ENCODE assay signal across 1 cellular context in the genomic region with DNA sequence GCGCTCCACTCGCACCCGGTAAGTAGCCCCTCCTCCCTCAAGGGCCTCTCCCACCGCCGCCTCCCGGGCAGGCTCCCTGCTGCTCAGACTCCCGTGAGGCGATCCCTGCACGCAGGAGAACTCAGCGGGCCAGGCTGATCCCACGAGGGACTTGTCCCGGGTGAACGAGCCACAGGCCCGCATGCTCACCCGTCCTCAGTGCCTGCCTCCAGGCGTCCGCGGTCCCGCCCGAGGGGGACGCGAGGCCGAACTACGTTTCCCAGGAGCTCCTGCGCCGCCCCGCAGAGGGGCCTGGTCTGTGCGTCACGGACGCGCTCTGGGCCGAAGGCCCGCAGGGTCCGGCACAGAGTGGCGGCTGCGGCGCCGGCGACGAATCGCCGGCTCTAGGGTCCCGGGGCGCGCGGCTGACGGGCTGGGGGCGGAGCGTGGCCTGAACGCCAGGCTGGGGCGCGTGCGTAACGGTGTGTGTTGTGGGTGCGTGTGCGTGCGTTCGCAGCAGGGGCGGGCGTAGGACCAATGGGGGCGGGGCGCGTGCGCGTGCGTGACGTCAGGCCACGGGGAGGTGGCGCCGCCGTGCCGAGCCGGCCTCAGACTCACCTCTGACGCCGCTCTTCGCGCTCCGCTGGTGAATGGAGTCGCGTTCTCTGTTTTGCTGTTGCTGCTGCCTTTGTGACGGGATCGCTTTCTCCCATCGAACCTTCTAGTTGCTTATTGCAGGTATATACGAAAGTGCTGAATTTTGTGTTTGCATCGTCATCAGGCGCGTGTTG.
TF ChIP-seq lines count a peak whose summit lies in the region.

Gene ZNF10 (plus strand): TSS at position 590 of the 770 bp plus-strand sequence. CDS start 13,866 bp downstream, outside the sequence.
Gene ZNF891 (minus strand): TSS at position 237 of the 770 bp plus-strand sequence. CDS start 8,356 bp downstream, outside the sequence.

TF ChIP-seq in K562, 482 proteins besides CTCF, POLR2A, EP300 and RAD21 (continued from another document and continues in another):
- no peak for TF ChIP-seq KLF10 (CRISPR knock-in tag; IDR thresholded peaks at IDR 0.05)
- no peak for TF ChIP-seq SRSF7 (optimal IDR thresholded peaks at IDR 0.05; ENCODE audit: low read depth, low read length)
- peak; percentile 40 for TF ChIP-seq C11orf30 (IDR thresholded peaks at IDR 0.05; ENCODE audit: low read depth)
- TF ChIP-seq, protein P1, sequence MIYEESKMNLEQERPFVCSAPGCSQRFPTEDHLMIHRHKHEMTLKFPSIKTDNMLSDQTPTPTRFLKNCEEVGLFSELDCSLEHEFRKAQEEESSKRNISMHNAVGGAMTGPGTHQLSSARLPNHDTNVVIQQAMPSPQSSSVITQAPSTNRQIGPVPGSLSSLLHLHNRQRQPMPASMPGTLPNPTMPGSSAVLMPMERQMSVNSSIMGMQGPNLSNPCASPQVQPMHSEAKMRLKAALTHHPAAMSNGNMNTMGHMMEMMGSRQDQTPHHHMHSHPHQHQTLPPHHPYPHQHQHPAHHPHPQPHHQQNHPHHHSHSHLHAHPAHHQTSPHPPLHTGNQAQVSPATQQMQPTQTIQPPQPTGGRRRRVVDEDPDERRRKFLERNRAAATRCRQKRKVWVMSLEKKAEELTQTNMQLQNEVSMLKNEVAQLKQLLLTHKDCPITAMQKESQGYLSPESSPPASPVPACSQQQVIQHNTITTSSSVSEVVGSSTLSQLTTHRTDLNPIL (CRISPR knock-in tag; IDR thresholded peaks at IDR 0.05), result no peak
- TF ChIP-seq WHSC1 (IDR thresholded peaks at IDR 0.05; ENCODE audit: low read length), result no peak
- peak; percentile 59; the same call in 1 of the 2 replicates for TF ChIP-seq SIN3B (IDR thresholded peaks at IDR 0.05; ENCODE audit: low read depth)
- no peak for TF ChIP-seq ELF1 (tag; IDR thresholded peaks at IDR 0.05)
- TF ChIP-seq RFX5 (IDR thresholded peaks at IDR 0.05; ENCODE audit: low read depth, low read length), result no peak
- peak; percentile 93 for TF ChIP-seq ETS1 (conservative IDR thresholded peaks at IDR 0.05; ENCODE audit: control insufficient read depth, low read depth, low read length)
- TF ChIP-seq MEIS2 (IDR thresholded peaks at IDR 0.05; ENCODE audit: partially characterized antibody), result peak; percentile 73
- TF ChIP-seq ZNF280B (CRISPR knock-in tag; IDR thresholded peaks at IDR 0.05), result no peak
- TF ChIP-seq NFIC (IDR thresholded peaks at IDR 0.05), result peak; percentile 32; the same call in 1 of the 2 replicates
- TF ChIP-seq, protein P2, sequence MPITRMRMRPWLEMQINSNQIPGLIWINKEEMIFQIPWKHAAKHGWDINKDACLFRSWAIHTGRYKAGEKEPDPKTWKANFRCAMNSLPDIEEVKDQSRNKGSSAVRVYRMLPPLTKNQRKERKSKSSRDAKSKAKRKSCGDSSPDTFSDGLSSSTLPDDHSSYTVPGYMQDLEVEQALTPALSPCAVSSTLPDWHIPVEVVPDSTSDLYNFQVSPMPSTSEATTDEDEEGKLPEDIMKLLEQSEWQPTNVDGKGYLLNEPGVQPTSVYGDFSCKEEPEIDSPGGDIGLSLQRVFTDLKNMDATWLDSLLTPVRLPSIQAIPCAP (CRISPR knock-in tag; IDR thresholded peaks at IDR 0.05; ENCODE audit: borderline replicate concordance), result no peak
- TF ChIP-seq CBFA2T3 (IDR thresholded peaks at IDR 0.05), result no peak
- TF ChIP-seq YBX1 (IDR thresholded peaks at IDR 0.05), result no peak
- TF ChIP-seq TAF15 (IDR thresholded peaks at IDR 0.05; ENCODE audit: low read depth, low read length), result no peak
- no peak for TF ChIP-seq CC2D1A (IDR thresholded peaks at IDR 0.05)
- TF ChIP-seq, protein P3, sequence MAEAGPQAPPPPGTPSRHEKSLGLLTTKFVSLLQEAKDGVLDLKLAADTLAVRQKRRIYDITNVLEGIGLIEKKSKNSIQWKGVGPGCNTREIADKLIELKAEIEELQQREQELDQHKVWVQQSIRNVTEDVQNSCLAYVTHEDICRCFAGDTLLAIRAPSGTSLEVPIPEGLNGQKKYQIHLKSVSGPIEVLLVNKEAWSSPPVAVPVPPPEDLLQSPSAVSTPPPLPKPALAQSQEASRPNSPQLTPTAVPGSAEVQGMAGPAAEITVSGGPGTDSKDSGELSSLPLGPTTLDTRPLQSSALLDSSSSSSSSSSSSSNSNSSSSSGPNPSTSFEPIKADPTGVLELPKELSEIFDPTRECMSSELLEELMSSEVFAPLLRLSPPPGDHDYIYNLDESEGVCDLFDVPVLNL (CRISPR knock-in tag; IDR thresholded peaks at IDR 0.05; ENCODE audit: low read depth), result no peak
- TF ChIP-seq MYBL2 (IDR thresholded peaks at IDR 0.05; ENCODE audit: low read depth), result no peak
- no peak for TF ChIP-seq MYBL2 (CRISPR knock-in tag; IDR thresholded peaks at IDR 0.05; ENCODE audit: borderline replicate concordance)
- TF ChIP-seq NFE2 (IDR thresholded peaks at IDR 0.05; ENCODE audit: low read depth), result 0 out of 2 replicates have a peak, but pooled peaks have one; percentile 1
- TF ChIP-seq PKNOX1 (IDR thresholded peaks at IDR 0.05), result no peak; the same call in 1 of the 2 replicates
- TF ChIP-seq TARDBP (IDR thresholded peaks at IDR 0.05), result peak; percentile 78; the same call in 1 of the 2 replicates
- TF ChIP-seq POLR2AphosphoS5 (IDR thresholded peaks at IDR 0.05; ENCODE audit: control insufficient read depth, insufficient read depth, low read depth, low read length), result peak; percentile 83
- TF ChIP-seq SMC3 (conservative IDR thresholded peaks at IDR 0.05; ENCODE audit: insufficient read depth, low read depth, low read length), result no peak
- TF ChIP-seq ZNF766 (CRISPR knock-in tag; conservative IDR thresholded peaks at IDR 0.05), result peak; percentile 40; the same call in 1 of the 2 replicates
- no peak for TF ChIP-seq STAT5A (IDR thresholded peaks at IDR 0.05; ENCODE audit: borderline replicate concordance, low read length)
- TF ChIP-seq ZNF830 (CRISPR knock-in tag; IDR thresholded peaks at IDR 0.05), result no peak
- no peak for TF ChIP-seq ZNF174 (CRISPR knock-in tag; IDR thresholded peaks at IDR 0.05)
- peak; percentile 85 for TF ChIP-seq HMGN3 (IDR thresholded peaks at IDR 0.05; ENCODE audit: borderline replicate concordance, extremely low read depth, insufficient read length, low read depth, low read length)
- TF ChIP-seq BCL6 (CRISPR knock-in tag; IDR thresholded peaks at IDR 0.05), result no peak
- TF ChIP-seq, protein P4, sequence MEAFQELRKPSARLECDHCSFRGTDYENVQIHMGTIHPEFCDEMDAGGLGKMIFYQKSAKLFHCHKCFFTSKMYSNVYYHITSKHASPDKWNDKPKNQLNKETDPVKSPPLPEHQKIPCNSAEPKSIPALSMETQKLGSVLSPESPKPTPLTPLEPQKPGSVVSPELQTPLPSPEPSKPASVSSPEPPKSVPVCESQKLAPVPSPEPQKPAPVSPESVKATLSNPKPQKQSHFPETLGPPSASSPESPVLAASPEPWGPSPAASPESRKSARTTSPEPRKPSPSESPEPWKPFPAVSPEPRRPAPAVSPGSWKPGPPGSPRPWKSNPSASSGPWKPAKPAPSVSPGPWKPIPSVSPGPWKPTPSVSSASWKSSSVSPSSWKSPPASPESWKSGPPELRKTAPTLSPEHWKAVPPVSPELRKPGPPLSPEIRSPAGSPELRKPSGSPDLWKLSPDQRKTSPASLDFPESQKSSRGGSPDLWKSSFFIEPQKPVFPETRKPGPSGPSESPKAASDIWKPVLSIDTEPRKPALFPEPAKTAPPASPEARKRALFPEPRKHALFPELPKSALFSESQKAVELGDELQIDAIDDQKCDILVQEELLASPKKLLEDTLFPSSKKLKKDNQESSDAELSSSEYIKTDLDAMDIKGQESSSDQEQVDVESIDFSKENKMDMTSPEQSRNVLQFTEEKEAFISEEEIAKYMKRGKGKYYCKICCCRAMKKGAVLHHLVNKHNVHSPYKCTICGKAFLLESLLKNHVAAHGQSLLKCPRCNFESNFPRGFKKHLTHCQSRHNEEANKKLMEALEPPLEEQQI (IDR thresholded peaks at IDR 0.05), result no peak
- no peak for TF ChIP-seq ZNF695 (CRISPR knock-in tag; IDR thresholded peaks at IDR 0.05)
- TF ChIP-seq, protein P5, sequence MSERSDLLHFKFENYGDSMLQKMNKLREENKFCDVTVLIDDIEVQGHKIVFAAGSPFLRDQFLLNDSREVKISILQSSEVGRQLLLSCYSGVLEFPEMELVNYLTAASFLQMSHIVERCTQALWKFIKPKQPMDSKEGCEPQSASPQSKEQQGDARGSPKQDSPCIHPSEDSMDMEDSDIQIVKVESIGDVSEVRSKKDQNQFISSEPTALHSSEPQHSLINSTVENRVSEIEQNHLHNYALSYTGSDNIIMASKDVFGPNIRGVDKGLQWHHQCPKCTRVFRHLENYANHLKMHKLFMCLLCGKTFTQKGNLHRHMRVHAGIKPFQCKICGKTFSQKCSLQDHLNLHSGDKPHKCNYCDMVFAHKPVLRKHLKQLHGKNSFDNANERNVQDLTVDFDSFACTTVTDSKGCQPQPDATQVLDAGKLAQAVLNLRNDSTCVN (CRISPR knock-in tag; IDR thresholded peaks at IDR 0.05), result no peak
- TF ChIP-seq PTRF (tag; IDR thresholded peaks at IDR 0.05), result no peak
- TF ChIP-seq MTA1 (IDR thresholded peaks at IDR 0.05; ENCODE audit: borderline replicate concordance), result peak; percentile 92
- TF ChIP-seq SMARCA4 (IDR thresholded peaks at IDR 0.05), result no peak
- peak; percentile 91 for TF ChIP-seq CCNT2 (IDR thresholded peaks at IDR 0.05; ENCODE audit: borderline replicate concordance, extremely low read depth, insufficient read length, low read depth, low read length)
- no peak for TF ChIP-seq ZFP36 (IDR thresholded peaks at IDR 0.05; ENCODE audit: low read depth, low read length, partially characterized antibody)
- no peak for TF ChIP-seq COPS2 (conservative IDR thresholded peaks at IDR 0.05)
- no peak for TF ChIP-seq HNRNPH1 (optimal IDR thresholded peaks at IDR 0.05; ENCODE audit: low read depth, low read length)
- TF ChIP-seq ZNF668 (CRISPR knock-in tag; IDR thresholded peaks at IDR 0.05), result no peak
- 0 out of 2 replicates have a peak, but pooled peaks have one; percentile 21 for TF ChIP-seq GATAD2B (IDR thresholded peaks at IDR 0.05; ENCODE audit: borderline replicate concordance)
- TF ChIP-seq BRF2 (IDR thresholded peaks at IDR 0.05; ENCODE audit: borderline replicate concordance, insufficient read depth, insufficient read length), result no peak
- TF ChIP-seq KLF1 (tag; IDR thresholded peaks at IDR 0.05), result peak; percentile 68; the same call in 1 of the 2 replicates
- no peak for TF ChIP-seq HDAC8 (tag; IDR thresholded peaks at IDR 0.05)
- peak; percentile 79; the same call in 1 of the 2 replicates for TF ChIP-seq MTA3 (IDR thresholded peaks at IDR 0.05; ENCODE audit: borderline replicate concordance)
- no peak for TF ChIP-seq ZNF707 (CRISPR knock-in tag; conservative IDR thresholded peaks at IDR 0.05)
- TF ChIP-seq BCLAF1 (IDR thresholded peaks at IDR 0.05; ENCODE audit: borderline replicate concordance in 1 of 2, control insufficient read depth in 1 of 2, low read depth in 2 of 2, low read length in 1 of 2), result 0 out of 4 replicates have a peak, but pooled peaks of 1 of the 2 experiments have one; percentile 20
